Comparison of ENCODE assay signal across 8 cellular contexts in genomic region chr10:132065491-132066105, GRCh38. TPM values are rescaled to one million over a fixed set of nuclear protein-coding genes. Genes with fewer than 3 reads are reported as not detected.
DNase-seq lines count a peak whose midpoint lies in the region; ATAC-seq and TF ChIP-seq lines count a peak whose summit lies in the region.

TSS of gene JAKMIP3 (plus strand) at chr10:132065946. CDS start at chr10:132104809, 38,863 bp downstream.

- ATAC-seq in body of pancreas (peak; percentile 81), GM21825 (IDR thresholded peaks at IDR 0.05; ENCODE audit: unreplicated experiment) (no peak)

- intact Hi-C loops in body of pancreas (cut with DNase I) (no loop called here), prostate gland (cut with DNase I) (no loop called here)

- WGBS in body of pancreas, 2 donors = 4 to 6% methylated on average over 21 to 35 of the region's 35 CpGs
- WGBS in prostate gland = 7% methylated on average over 34 of the region's 35 CpGs

- TF ChIP-seq CTCF in AG04449 (IDR thresholded peaks at IDR 0.05; ENCODE audit: insufficient read depth, low read length, missing control alignments) (no peak), body of pancreas (IDR thresholded peaks at IDR 0.05) (no peak), prostate gland (IDR thresholded peaks at IDR 0.05) (peak in 1 of 4 experiments; percentile 6)

- H3K4me3 ChIP-seq in AG04449 (ENCODE audit: low read depth, low read length) (peak within 1 kb of the TSS; percentile 62), HUES48 (ENCODE audit: low read depth, low read length) (peak within 1 kb of the TSS; percentile 1; the same call in 1 of the 2 replicates), body of pancreas (peak within 1 kb of the TSS in 1 of 2 donors; percentile 16), prostate gland (peak within 1 kb of the TSS; percentile 34 to 36)

- no peak within 1 kb of the TSS for H3K9ac ChIP-seq in HUES48 (ENCODE audit: low read depth, low read length)

- peaks cover 17% of the 10 kb centered on the region for H3K4me1 ChIP-seq in HUES48 (ENCODE audit: control insufficient read depth, insufficient read depth, low read length)
- peaks cover 15% of the 10 kb centered on the region for H3K4me1 ChIP-seq in body of pancreas
- peaks cover 4% of the 10 kb centered on the region for H3K4me1 ChIP-seq in prostate gland (replicated peaks)

- CTCF ChIA-PET in AG04449 (lab: Yijun Ruan, JAX) = interaction anchor here (0.5 to 1.4 kb wide), 4 partner anchors 10 to 77 kb away, joined by 3 to 4 read pairs (median 4); no protein-coding TSS in a partner anchor

- DNase-seq in AG04449 (ENCODE audit: low read depth, low spot score) (peak; percentile 82), body of pancreas (peak; percentile 46 to 68 (median 56)), hippocampal formation (lab: John Stamatoyannopoulos, UW) (peak; percentile 75 to 76), prostate gland (ENCODE audit: low spot score) (peak; percentile 62), NCI-H2196 (lab: John Stamatoyannopoulos, UW; ENCODE audit: unreplicated experiment) (no peak), KBM-7 (no peak)

- H3K27me3 ChIP-seq in HUES48 (ENCODE audit: control insufficient read depth, insufficient read depth, low read length) (no peaks in the 10 kb centered on the region), body of pancreas (no peaks in the 10 kb centered on the region), prostate gland (replicated peaks; ENCODE audit: insufficient read depth) (no peaks in the 10 kb centered on the region)

- POLR2A ChIA-PET in AG04449 (lab: Yijun Ruan, JAX) = interaction anchor here (0.7 kb wide), 1 partner anchor 84 kb away, joined by 4 read pairs; the partner anchor contains the start of gene BNIP3

- TF ChIP-seq POLR2A in body of pancreas (IDR thresholded peaks at IDR 0.05) = peak in 1 of 3 donors; percentile 17
- no peak for TF ChIP-seq POLR2A in prostate gland (IDR thresholded peaks at IDR 0.05)

- H3K9me3 ChIP-seq in HUES48 (ENCODE audit: control insufficient read depth, insufficient read depth, low read length) (no peaks in the 10 kb centered on the region), body of pancreas (no peaks in the 10 kb centered on the region), prostate gland (no peaks in the 10 kb centered on the region)

- in situ Hi-C loops in KBM-7 (cut with MboI; ENCODE audit: low pct_unique_long_range_greater_than_20kb, low sequenced_read_pairs) = no loop called here

- H3K36me3 ChIP-seq in HUES48 (ENCODE audit: control insufficient read depth, insufficient read depth, low read length) (no peaks in the 10 kb centered on the region), body of pancreas (replicated peaks in 1 of 2; ENCODE audit: insufficient read depth in 1 of 2, low read depth in 2 of 2) (no peaks in the 10 kb centered on the region), prostate gland (no peaks in the 10 kb centered on the region)

- no peak within 1 kb of the TSS for H3K27ac ChIP-seq in HUES48 (ENCODE audit: low read depth, low read length)
- H3K27ac ChIP-seq in body of pancreas = peak within 1 kb of the TSS in 3 of 4 donors; percentile 26 to 67 (median 29)
- peak within 1 kb of the TSS; percentile 79 to 81 for H3K27ac ChIP-seq in prostate gland

RNA-seq across cellular contexts. Expression of gene JAKMIP3, which starts in this region (rescaled TPM):
- total RNA-seq in body of pancreas = under 1 TPM; 0.26 to 0.33 TPM
- total RNA-seq in prostate gland = 1 to 10 TPM; 2.6 to 3.4 TPM

Comparison
In these comparisons a context has a peak if more than half of its experiments do, and no peak if none do; other contexts are left out.
1. Peak in DNase-seq, ATAC-seq and H3K27ac ChIP-seq in body of pancreas; RNA of the gene not detected or under 1 TPM.
2. DNase-seq: peak in AG04449 (single experiment), hippocampal formation (2 of 2) and prostate gland (single experiment); none in NCI-H2196 (single experiment) and KBM-7 (single experiment).